9 cellular contexts compared by ENCODE assay signal in genomic region chr18:27921904-27922541, GRCh38.
DNase-seq lines count a peak whose midpoint lies in the region; ATAC-seq and TF ChIP-seq lines count a peak whose summit lies in the region.
"Had no signal": no experiment of that assay in that cellular context is flagged by ENCODE, and none has a peak within 500 bp of the region (broad histone marks: within the 10 kb centered on the region; RNA-seq: fewer than 3 reads in every experiment).

No MANE protein-coding gene starts in this region.

- peak overlapping the region; percentile 61 for H2AFZ ChIP-seq in neuronal stem cell (ENCODE audit: low read length)

- no peak overlapping the region for H2BK12ac ChIP-seq in neuronal stem cell (ENCODE audit: low read length)

- peak; percentile 97 for DNase-seq in EH (ENCODE audit: low read depth)
- peak; percentile 1 for DNase-seq in NT2/D1 (ENCODE audit: low read depth, low spot score)
- peak; percentile 80 for DNase-seq in epithelial cell of esophagus (ENCODE audit: low read depth)
- DNase-seq in neuronal stem cell (ENCODE audit: low spot score): no peak
- DNase-seq in CD14-positive monocyte (ENCODE audit: low spot score): no peak
- no peak for DNase-seq in SHP77 treated with DMSO at 0.1 percent for 48 hours (lab: John Stamatoyannopoulos, UW)

- no peak overlapping the region for H2BK120ac ChIP-seq in neuronal stem cell (ENCODE audit: low read depth, low read length)

- no peaks in the 10 kb centered on the region for H3K27me3 Mint-ChIP-seq in CD14-positive monocyte (ENCODE audit: low read depth in 3 of 3)

- H3K36me3 Mint-ChIP-seq in CD14-positive monocyte: no peaks in the 10 kb centered on the region

- peak overlapping the region; percentile 31 for H3K27ac ChIP-seq in neuronal stem cell (replicated peaks; ENCODE audit: low read length)
- H3K27ac ChIP-seq: skin epidermis had no signal

- H3K9me3 Mint-ChIP-seq in CD14-positive monocyte: peaks cover 0 to 6% (median 0%) of the 10 kb centered on the region in 7 donors

- H3K27ac Mint-ChIP-seq in CD14-positive monocyte: no peak overlapping the region

- H3K4me1 ChIP-seq in NT2/D1 (ENCODE audit: insufficient read depth, insufficient read length) (no peaks in the 10 kb centered on the region), neuronal stem cell (ENCODE audit: control insufficient read depth in 2 of 2, insufficient read depth in 1 of 2, low read depth in 1 of 2, low read length in 2 of 2) (peaks cover 14 to 31% of the 10 kb centered on the region in 2 donors)

- no peaks in the 10 kb centered on the region for H3K9me3 ChIP-seq in NT2/D1 (ENCODE audit: insufficient read depth, low read length)
- no peaks in the 10 kb centered on the region for H3K9me3 ChIP-seq in neuronal stem cell (replicated peaks in 1 of 2; ENCODE audit: control insufficient read depth in 2 of 2, insufficient read depth in 1 of 2, low read depth in 1 of 2, low read length in 2 of 2)

- no peak overlapping the region for H3K4me2 ChIP-seq in neuronal stem cell (ENCODE audit: insufficient read depth, low read length, poor library complexity, severe bottlenecking)

- no peaks in the 10 kb centered on the region for H3K27me3 ChIP-seq in NT2/D1 (ENCODE audit: insufficient read depth, insufficient read length)
- H3K27me3 ChIP-seq in neuronal stem cell (ENCODE audit: control insufficient read depth in 3 of 3, insufficient read depth in 3 of 3, low read depth in 1 of 3, low read length in 3 of 3): no peaks in the 10 kb centered on the region

- no peak overlapping the region for H3K4ac ChIP-seq in neuronal stem cell (ENCODE audit: low read length)

- H4K91ac ChIP-seq in neuronal stem cell (ENCODE audit: low read depth, low read length, poor library complexity): no peak overlapping the region

- no peak overlapping the region for H3K4me3 Mint-ChIP-seq in CD14-positive monocyte

- no peaks in the 10 kb centered on the region for H3K79me1 ChIP-seq in neuronal stem cell (ENCODE audit: low read depth, low read length)

- no peaks in the 10 kb centered on the region for H3K36me3 ChIP-seq in NT2/D1 (ENCODE audit: insufficient read depth, insufficient read length, low read length)
- no peaks in the 10 kb centered on the region for H3K36me3 ChIP-seq in neuronal stem cell (replicated peaks in 1 of 2; ENCODE audit: control insufficient read depth in 2 of 2, insufficient read depth in 2 of 2, low read length in 2 of 2)

- H2BK15ac ChIP-seq in neuronal stem cell (ENCODE audit: low read length): no peak overlapping the region

- WGBS in neuronal stem cell (ENCODE audit: extremely low coverage in 2 of 2, insufficient read length in 2 of 2, insufficient replicate concordance in 1 of 2), 2 donors: no CpG with 5 or more reads among the region's 17 CpGs

- H3K14ac ChIP-seq in neuronal stem cell (ENCODE audit: low read length): no peak overlapping the region

- no peak overlapping the region for H3K23ac ChIP-seq in neuronal stem cell (ENCODE audit: low read depth, low read length, poor library complexity)

- ATAC-seq in HG02870 (IDR thresholded peaks at IDR 0.05; ENCODE audit: unreplicated experiment): no peak
- ATAC-seq in HG03571 (IDR thresholded peaks at IDR 0.05; ENCODE audit: unreplicated experiment): no peak

- no peak for TF ChIP-seq CTCF in epithelial cell of esophagus (IDR thresholded peaks at IDR 0.05; ENCODE audit: insufficient read depth, low read depth, low read length, missing control alignments)
- TF ChIP-seq CTCF in CD14-positive monocyte (IDR thresholded peaks at IDR 0.05): no peak

- no peak overlapping the region for H3K4me3 ChIP-seq in NT2/D1 (ENCODE audit: insufficient read length, low read depth)
- no peak overlapping the region for H3K4me3 ChIP-seq in epithelial cell of esophagus (ENCODE audit: low read length)
- no peak overlapping the region for H3K4me3 ChIP-seq in neuronal stem cell (ENCODE audit: low read length in 2 of 2)

- H2BK5ac ChIP-seq in neuronal stem cell (ENCODE audit: low read length): no peak overlapping the region

- H4K8ac ChIP-seq in neuronal stem cell (ENCODE audit: low read depth, low read length): no peak overlapping the region

- no peak overlapping the region for H2AK5ac ChIP-seq in neuronal stem cell (ENCODE audit: low read depth, low read length)

- H3K9ac ChIP-seq in NT2/D1 (ENCODE audit: insufficient read length, low read depth): no peak overlapping the region
- H3K9ac ChIP-seq in neuronal stem cell (ENCODE audit: low read depth, low read length, poor library complexity): no peak overlapping the region

- H3K18ac ChIP-seq in neuronal stem cell (ENCODE audit: low read length): no peak overlapping the region

- intact Hi-C loops in CD14-positive monocyte (cut with micrococcal nuclease): no loop called here

- no peaks in the 10 kb centered on the region for H3K4me1 Mint-ChIP-seq in CD14-positive monocyte

Comparison
In these comparisons a context has a peak if more than half of its experiments do, and no peak if none do; other contexts are left out.
1. DNase-seq: peak in EH (single experiment), NT2/D1 (single experiment) and epithelial cell of esophagus (single experiment); none in neuronal stem cell (single experiment), CD14-positive monocyte (single experiment) and SHP77 treated with DMSO at 0.1 percent for 48 hours (single experiment).